8 cellular contexts compared by ENCODE assay signal in genomic region chr6:28880894-28881780, GRCh38. TPM values are rescaled to one million over a fixed set of nuclear protein-coding genes. Genes with fewer than 3 reads are reported as not detected.
DNase-seq lines count a peak whose midpoint lies in the region; ATAC-seq and TF ChIP-seq lines count a peak whose summit lies in the region.

No MANE protein-coding gene starts in this region.

- H3K27me3 Mint-ChIP-seq in activated CD8-positive, alpha-beta T cell treated with anti-CD3 and anti-CD28 coated beads for 36 hours: peaks cover 1% of the 10 kb centered on the region
- H3K27me3 Mint-ChIP-seq in endothelial cell (ENCODE audit: unreplicated experiment): peaks cover 12% of the 10 kb centered on the region

- H4K8ac ChIP-seq in mesendoderm (ENCODE audit: low read depth, low read length): no peak overlapping the region

- peak overlapping the region; percentile 28 for H3K4me3 ChIP-seq in mesendoderm (ENCODE audit: low read length)

- no CpG with 5 or more reads among the region's 28 CpGs for whole genome bisulfite sequencing in mesendoderm (ENCODE audit: extremely low coverage, insufficient coverage, low lambda C conversion rate)

- peak overlapping the region; percentile 31 for H3K9ac ChIP-seq in mesendoderm (ENCODE audit: low read length)

- peak overlapping the region; percentile 47 for H3K27ac ChIP-seq in 22Rv1
- no peak overlapping the region for H3K27ac ChIP-seq in mesendoderm (ENCODE audit: low read depth, low read length)

- H3K9me3 Mint-ChIP-seq in activated CD8-positive, alpha-beta T cell treated with anti-CD3 and anti-CD28 coated beads for 36 hours: peaks cover 3% of the 10 kb centered on the region
- no peaks in the 10 kb centered on the region for H3K9me3 Mint-ChIP-seq in endothelial cell (ENCODE audit: unreplicated experiment)

- no peak overlapping the region for H3K23ac ChIP-seq in mesendoderm (ENCODE audit: low read length)

- H3K79me2 ChIP-seq in mesendoderm (ENCODE audit: control insufficient read depth, insufficient read depth, low read length): no peaks in the 10 kb centered on the region

- H3K56ac ChIP-seq in mesendoderm (ENCODE audit: low read length): peak overlapping the region; percentile 76

- intact Hi-C loops in activated CD8-positive, alpha-beta T cell treated with anti-CD3 and anti-CD28 coated beads for 36 hours (cut with micrococcal nuclease): no loop called here

- CTCF ChIA-PET in activated CD8-positive, alpha-beta T cell treated with anti-CD3 and anti-CD28 coated beads for 36 hours (lab: Charles Lee): interaction anchor here (2.0 to 2.4 kb wide), 2 partner anchors 43 to 135 kb away, joined by 6 to 11 read pairs; no protein-coding TSS in a partner anchor

- TF ChIP-seq CTCF in 22Rv1 (IDR thresholded peaks at IDR 0.05) (no peak), GM13977 (IDR thresholded peaks at IDR 0.05; ENCODE audit: extremely low read depth, insufficient read depth, missing control alignments) (no peak), endothelial cell (IDR thresholded peaks at IDR 0.05; ENCODE audit: unreplicated experiment) (no peak)
- TF ChIP-seq CTCF in activated CD8-positive, alpha-beta T cell treated with anti-CD3 and anti-CD28 coated beads for 36 hours (IDR thresholded peaks at IDR 0.05): no peak

- H2AK5ac ChIP-seq in mesendoderm (ENCODE audit: low read length): no peak overlapping the region

- no peaks in the 10 kb centered on the region for H3K4me1 ChIP-seq in mesendoderm (ENCODE audit: control insufficient read depth, low read depth, low read length)

- no peak overlapping the region for H2BK5ac ChIP-seq in mesendoderm (ENCODE audit: low read length)

- peak overlapping the region; percentile 81 for H3K4me3 Mint-ChIP-seq in activated CD8-positive, alpha-beta T cell treated with anti-CD3 and anti-CD28 coated beads for 36 hours
- peak overlapping the region; percentile 96 for H3K4me3 Mint-ChIP-seq in endothelial cell (ENCODE audit: unreplicated experiment)

- in situ Hi-C loops in GM13977 (cut with MboI; ENCODE audit: low pct_unique_long_range_greater_than_20kb, low sequenced_read_pairs, unreplicated experiment): no loop called here

- H3K36me3 ChIP-seq in mesendoderm (ENCODE audit: control insufficient read depth, insufficient read depth, low read length): no peaks in the 10 kb centered on the region

- ATAC-seq in activated CD8-positive, alpha-beta T cell treated with anti-CD3 and anti-CD28 coated beads for 36 hours: no peak
- no peak for ATAC-seq in HG03354 (IDR thresholded peaks at IDR 0.05; ENCODE audit: poor library complexity, severe bottlenecking, unreplicated experiment)

- peaks cover 3% of the 10 kb centered on the region for H3K36me3 Mint-ChIP-seq in activated CD8-positive, alpha-beta T cell treated with anti-CD3 and anti-CD28 coated beads for 36 hours (ENCODE audit: low read depth)
- peaks cover 5% of the 10 kb centered on the region for H3K36me3 Mint-ChIP-seq in endothelial cell (ENCODE audit: low read depth, unreplicated experiment)

- no peak overlapping the region for H3K18ac ChIP-seq in mesendoderm (ENCODE audit: low read length)

- DNase-seq in GM13977 (ENCODE audit: low spot score) (peak; percentile 67), NCI-H526 treated with DMSO at 0.1 percent for 48 hours (lab: John Stamatoyannopoulos, UW) (peak; percentile 44), endothelial cell (ENCODE audit: low spot score) (peak; percentile 83), mesendoderm (peak; percentile 84)
- DNase-seq in activated CD8-positive, alpha-beta T cell treated with anti-CD3 and anti-CD28 coated beads for 36 hours: peak; percentile 82
- peak; percentile 51 for DNase-seq in stimulated activated CD8-positive, alpha-beta memory T cell treated with anti-CD3 and anti-CD28 coated beads, Interleukin-15, amount 100 ng/mL, for 24 hours (ENCODE audit: low read depth)

- H3K4ac ChIP-seq in mesendoderm (ENCODE audit: low read depth, low read length): no peak overlapping the region

- H3K79me1 ChIP-seq in mesendoderm (ENCODE audit: low read length): no peaks in the 10 kb centered on the region

- H4K5ac ChIP-seq in mesendoderm (ENCODE audit: low read length): no peak overlapping the region

- H3K27me3 ChIP-seq in mesendoderm (ENCODE audit: insufficient read depth, low read length, poor library complexity): no peaks in the 10 kb centered on the region

- H3K4me2 ChIP-seq in mesendoderm (ENCODE audit: low read length): peak overlapping the region; percentile 6

- H3K4me1 Mint-ChIP-seq in activated CD8-positive, alpha-beta T cell treated with anti-CD3 and anti-CD28 coated beads for 36 hours (ENCODE audit: low read depth): peaks cover 45% of the 10 kb centered on the region
- H3K4me1 Mint-ChIP-seq in endothelial cell (ENCODE audit: unreplicated experiment): peaks cover 10% of the 10 kb centered on the region

- H2BK15ac ChIP-seq in mesendoderm (replicated peaks; ENCODE audit: low read depth): no peak overlapping the region

- POLR2A ChIA-PET in activated CD8-positive, alpha-beta T cell treated with anti-CD3 and anti-CD28 coated beads for 36 hours (lab: Charles Lee): interaction anchor here (0.7 to 9.2 kb wide), 5 partner anchors 11 to 42 kb away, joined by 3 to 62 read pairs (median 8); partner anchors contain the start of gene TRIM27

- H2BK120ac ChIP-seq in mesendoderm (ENCODE audit: low read depth, low read length): no peak overlapping the region

- peak overlapping the region; percentile 77 for H3K27ac Mint-ChIP-seq in activated CD8-positive, alpha-beta T cell treated with anti-CD3 and anti-CD28 coated beads for 36 hours
- H3K27ac Mint-ChIP-seq in endothelial cell (ENCODE audit: unreplicated experiment): peak overlapping the region; percentile 80

RNA-seq across cellular contexts. Expression of gene TRIM27, which starts 42.6 kb away (rescaled TPM):
- 10 to 100 TPM; 45.6 to 46.4 TPM for total RNA-seq in activated CD8-positive, alpha-beta T cell treated with anti-CD3 and anti-CD28 coated beads for 36 hours
- total RNA-seq in endothelial cell (ENCODE audit: unreplicated experiment): 82.8 TPM
- 43.4 TPM for polyA plus RNA-seq in mesendoderm (2013, experiment 1 of 2)
- polyA plus RNA-seq in mesendoderm (2013, experiment 2 of 2): 43.6 TPM
